ENCODE assay signal across 1 cellular context in the genomic region with DNA sequence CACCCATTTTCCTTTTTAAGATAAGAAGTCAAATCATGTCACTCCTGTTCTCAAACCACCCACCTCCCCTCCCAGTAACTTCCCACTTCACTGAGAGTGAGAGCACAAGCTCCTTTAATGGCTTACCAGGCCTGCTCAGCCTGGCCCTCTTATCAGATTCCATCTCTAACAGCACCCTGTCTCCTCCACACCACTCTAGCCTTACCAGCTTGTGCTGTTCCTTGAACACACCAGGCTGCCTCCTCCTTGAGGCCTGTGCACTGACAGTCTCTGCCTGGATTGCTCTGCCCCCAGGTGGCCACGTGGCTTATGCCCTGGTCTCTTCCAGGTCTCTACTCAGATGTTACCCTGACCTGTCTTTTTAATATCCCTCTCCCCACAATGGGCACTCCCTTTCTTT.
A peak's percentile ranks its signal among the peaks of the same experiment; 100 is the strongest.
TF ChIP-seq lines count a peak whose summit lies in the region.

No MANE protein-coding gene starts in this region.

TF ChIP-seq in GM12878, 131 proteins besides CTCF, POLR2A, EP300 and RAD21 (continued from another document):
- TF ChIP-seq DPF2 (IDR thresholded peaks at IDR 0.05) (no peak), SMC3 (IDR thresholded peaks at IDR 0.05; ENCODE audit: borderline replicate concordance, low read length) (peak; percentile 66; the same call in 1 of the 2 replicates), RUNX3 (IDR thresholded peaks at IDR 0.05; ENCODE audit: low read length) (no peak), RAD51 (IDR thresholded peaks at IDR 0.05) (0 out of 2 replicates have a peak, but pooled peaks have one; percentile 38), TCF7 (IDR thresholded peaks at IDR 0.05; ENCODE audit: borderline replicate concordance) (no peak), RB1 (IDR thresholded peaks at IDR 0.05; ENCODE audit: borderline replicate concordance) (no peak), MTA3 (IDR thresholded peaks at IDR 0.05; ENCODE audit: borderline replicate concordance, low read length) (no peak), ZSCAN29 (IDR thresholded peaks at IDR 0.05) (no peak)
- TF ChIP-seq, protein P1, sequence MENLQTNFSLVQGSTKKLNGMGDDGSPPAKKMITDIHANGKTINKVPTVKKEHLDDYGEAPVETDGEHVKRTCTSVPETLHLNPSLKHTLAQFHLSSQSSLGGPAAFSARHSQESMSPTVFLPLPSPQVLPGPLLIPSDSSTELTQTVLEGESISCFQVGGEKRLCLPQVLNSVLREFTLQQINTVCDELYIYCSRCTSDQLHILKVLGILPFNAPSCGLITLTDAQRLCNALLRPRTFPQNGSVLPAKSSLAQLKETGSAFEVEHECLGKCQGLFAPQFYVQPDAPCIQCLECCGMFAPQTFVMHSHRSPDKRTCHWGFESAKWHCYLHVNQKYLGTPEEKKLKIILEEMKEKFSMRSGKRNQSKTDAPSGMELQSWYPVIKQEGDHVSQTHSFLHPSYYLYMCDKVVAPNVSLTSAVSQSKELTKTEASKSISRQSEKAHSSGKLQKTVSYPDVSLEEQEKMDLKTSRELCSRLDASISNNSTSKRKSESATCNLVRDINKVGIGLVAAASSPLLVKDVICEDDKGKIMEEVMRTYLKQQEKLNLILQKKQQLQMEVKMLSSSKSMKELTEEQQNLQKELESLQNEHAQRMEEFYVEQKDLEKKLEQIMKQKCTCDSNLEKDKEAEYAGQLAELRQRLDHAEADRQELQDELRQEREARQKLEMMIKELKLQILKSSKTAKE (IDR thresholded peaks at IDR 0.05; ENCODE audit: low read depth, poor library complexity, severe bottlenecking): no peak
- TF ChIP-seq, protein P2, sequence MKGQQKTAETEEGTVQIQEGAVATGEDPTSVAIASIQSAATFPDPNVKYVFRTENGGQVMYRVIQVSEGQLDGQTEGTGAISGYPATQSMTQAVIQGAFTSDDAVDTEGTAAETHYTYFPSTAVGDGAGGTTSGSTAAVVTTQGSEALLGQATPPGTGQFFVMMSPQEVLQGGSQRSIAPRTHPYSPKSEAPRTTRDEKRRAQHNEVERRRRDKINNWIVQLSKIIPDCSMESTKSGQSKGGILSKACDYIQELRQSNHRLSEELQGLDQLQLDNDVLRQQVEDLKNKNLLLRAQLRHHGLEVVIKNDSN (IDR thresholded peaks at IDR 0.05; ENCODE audit: borderline replicate concordance, extremely low read length, insufficient read depth, low read depth, low read length): peak; percentile 53
